Comparison of ENCODE assay signal across 27 cellular contexts in genomic region chr14:53493310-53493709, GRCh38.
A peak's percentile ranks its signal among the peaks of the same experiment; 100 is the strongest.
DNase-seq lines count a peak whose midpoint lies in the region; ATAC-seq, FAIRE-seq and TF ChIP-seq lines count a peak whose summit lies in the region.
"Had no signal": no experiment of that assay in that cellular context is flagged by ENCODE, and none has a peak within 500 bp of the region (broad histone marks: within the 10 kb centered on the region; RNA-seq: fewer than 3 reads in every experiment).

No MANE protein-coding gene starts in this region.

- H3K4me3 ChIP-seq in IMR-90 (ENCODE audit: insufficient read depth, low read depth, low read length) = no peak overlapping the region
- H3K4me3 ChIP-seq: A549; BLaER1 treated with 17β-estradiol and CSF1 and Interleukin-3, amounts not matched to agents 10 nM and 100 nM; HAP-1; K562 had no signal

- H3K56ac ChIP-seq in IMR-90 (ENCODE audit: extremely low read depth, insufficient read depth, low read length) = no peak overlapping the region

- peaks cover 5% of the 10 kb centered on the region for H3K4me1 ChIP-seq in IMR-90 (ENCODE audit: control insufficient read depth, insufficient read depth, low read length)
- H3K4me1 ChIP-seq: A549; BLaER1 treated with 17β-estradiol and CSF1 and Interleukin-3, amounts not matched to agents 10 nM and 100 nM; HAP-1 had no signal

- H3K79me1 ChIP-seq in IMR-90 (ENCODE audit: low read depth in 1 of 2, low read length in 2 of 2) = no peaks in the 10 kb centered on the region

- H2BK5ac ChIP-seq in IMR-90 (ENCODE audit: low read depth, low read length, poor library complexity, severe bottlenecking) = peak overlapping the region; percentile 31

- peak overlapping the region; percentile 45; the same call in 1 of the 2 replicates for H2BK20ac ChIP-seq in IMR-90 (ENCODE audit: low read depth, low read length)

- H4K5ac ChIP-seq in IMR-90 (ENCODE audit: low read depth, low read length) = peak overlapping the region; percentile 57

- ATAC-seq in IMR-90 (ENCODE audit: low read depth) (peak; percentile 59), HG02884 (IDR thresholded peaks at IDR 0.05; ENCODE audit: unreplicated experiment) (no peak)
- ATAC-seq: A549, HepG2, K562, Panc1 had no signal

- BruUV-seq in IMR-90 (replicated peaks; lab: Mats Ljungman, UMichigan) = no TSS peak

- peak overlapping the region; percentile 44 for H3K4me3 Mint-ChIP-seq in type B pancreatic cell
- H3K4me3 Mint-ChIP-seq: CD4-positive, alpha-beta T cell had no signal

- no peaks in the 10 kb centered on the region for H3K27me3 ChIP-seq in IMR-90 (ENCODE audit: control insufficient read depth, insufficient read depth, low read length)
- H3K27me3 ChIP-seq: BLaER1 treated with 17β-estradiol and CSF1 and Interleukin-3, amounts not matched to agents 10 nM and 100 nM had no signal

- no peak overlapping the region for H2AK9ac ChIP-seq in IMR-90 (replicated peaks; ENCODE audit: low read depth, low read length, poor library complexity)

- H4K20me1 ChIP-seq in IMR-90 (ENCODE audit: insufficient read depth, low read length) = no peaks in the 10 kb centered on the region
- H4K20me1 ChIP-seq: BLaER1 treated with 17β-estradiol and CSF1 and Interleukin-3, amounts not matched to agents 10 nM and 100 nM had no signal

- H3K27ac Mint-ChIP-seq in type B pancreatic cell = peak overlapping the region; percentile 53
- H3K27ac Mint-ChIP-seq: CD4-positive, alpha-beta T cell had no signal

- H2BK15ac ChIP-seq in IMR-90 (ENCODE audit: low read depth, low read length) = peak overlapping the region; percentile 53; the same call in 2 of the 3 replicates

- peak overlapping the region; percentile 74 for H2BK120ac ChIP-seq in IMR-90 (ENCODE audit: low read depth, low read length)

- peak overlapping the region; percentile 71; the same call in 1 of the 2 replicates for H3K14ac ChIP-seq in IMR-90 (replicated peaks; ENCODE audit: low read depth, low read length)

- H2AK5ac ChIP-seq in IMR-90 (ENCODE audit: low read depth, low read length) = no peak overlapping the region

- no peak overlapping the region for H2AFZ ChIP-seq in IMR-90 (replicated peaks; ENCODE audit: low read length, poor library complexity)

- POLR2A ChIA-PET in IMR-90 (lab: Charles Lee; ENCODE audit: unreplicated experiment) = no interaction called here

- peaks cover 4% of the 10 kb centered on the region for H3K9me3 Mint-ChIP-seq in type B pancreatic cell

- H3K27ac ChIP-seq in IMR-90 (ENCODE audit: insufficient read depth, low read length) = no peak overlapping the region; the same call in 1 of the 2 replicates
- H3K27ac ChIP-seq: A549; BLaER1 treated with 17β-estradiol and CSF1 and Interleukin-3, amounts not matched to agents 10 nM and 100 nM; HL-60; RWPE1 had no signal

- TF ChIP-seq POLR2A in IMR-90 (IDR thresholded peaks at IDR 0.05; ENCODE audit: low read depth, low read length) = no peak

- no peak overlapping the region; the same call in 1 of the 2 replicates for H4K91ac ChIP-seq in IMR-90 (ENCODE audit: insufficient read depth, low read depth, low read length)

- WGBS in IMR-90 (ENCODE audit: extremely low coverage in 2 of 2, insufficient read length in 1 of 2), 2 experiments = no CpG with 5 or more reads among the region's 2 CpGs

- no peaks in the 10 kb centered on the region for H3K27me3 Mint-ChIP-seq in type B pancreatic cell
- H3K27me3 Mint-ChIP-seq: CD4-positive, alpha-beta T cell had no signal

- H3K9ac ChIP-seq in IMR-90 (ENCODE audit: low read depth, low read length) = no peak overlapping the region
- H3K9ac ChIP-seq: BLaER1 treated with 17β-estradiol and CSF1 and Interleukin-3, amounts not matched to agents 10 nM and 100 nM had no signal

- intact Hi-C loops in IMR-90 (cut with micrococcal nuclease) = no loop called here

- no peak overlapping the region for H3K4me2 ChIP-seq in IMR-90 (ENCODE audit: low read depth, low read length)
- H3K4me2 ChIP-seq: A549; BLaER1 treated with 17β-estradiol and CSF1 and Interleukin-3, amounts not matched to agents 10 nM and 100 nM had no signal

- H3K36me3 ChIP-seq in IMR-90 (ENCODE audit: control insufficient read depth, insufficient read depth, low read length) = no peaks in the 10 kb centered on the region
- H3K36me3 ChIP-seq: BLaER1 treated with 17β-estradiol and CSF1 and Interleukin-3, amounts not matched to agents 10 nM and 100 nM; HAP-1 had no signal

- TF ChIP-seq CTCF in IMR-90 (conservative IDR thresholded peaks at IDR 0.05; ENCODE audit: low read depth, low read length) (no peak), type B pancreatic cell (conservative IDR thresholded peaks at IDR 0.05) (no peak)

- no peaks in the 10 kb centered on the region for H3K9me1 ChIP-seq in IMR-90 (ENCODE audit: insufficient read depth, low read length)

- no peak for DNase-seq in IMR-90
- DNase-seq in cerebellar cortex (ENCODE audit: low spot score) = peak; percentile 2
- peak; percentile 73 for DNase-seq in kidney glomerular epithelial cell (lab: John Stamatoyannopoulos, UW)
- no peak for DNase-seq in type B pancreatic cell (ENCODE audit: extremely low spot score, unreplicated experiment)
- DNase-seq in anterior cingulate cortex (lab: John Stamatoyannopoulos, UW) = no peak
- DNase-seq in HTR-8/SVneo (ENCODE audit: insufficient read length, low spot score) = no peak
- DNase-seq: AML-193; CD4-positive, alpha-beta T cell; EL; GDM1; GOT3; Kasumi-1; NCI-H146; NCI-H1930; NCI-H446 treated with DMSO at 0.1 percent for 48 hours; SHP77 had no signal

- CTCF ChIA-PET in IMR-90 (lab: Yijun Ruan, JAX) = no interaction called here

- H3K4ac ChIP-seq in IMR-90 (ENCODE audit: low read depth, low read length) = peak overlapping the region; percentile 40; the same call in 1 of the 2 replicates

- H3K9me3 ChIP-seq in IMR-90 (ENCODE audit: control insufficient read depth, insufficient read depth, low read length) = no peaks in the 10 kb centered on the region
- H3K9me3 ChIP-seq: A549; BLaER1 treated with 17β-estradiol and CSF1 and Interleukin-3, amounts not matched to agents 10 nM and 100 nM; HAP-1 had no signal

- in situ Hi-C loops in IMR-90 (cut with MboI; ENCODE audit: low sequenced_read_pairs) = no loop called here

- FAIRE-seq in HTR-8/SVneo (lab: Jason Lieb, UNC) = no peak
- FAIRE-seq: A549, D721Med, GM12891, HepG2, K562 had no signal

- H3K4me1 Mint-ChIP-seq in type B pancreatic cell (ENCODE audit: unreplicated experiment) = peaks cover 16% of the 10 kb centered on the region

- peak overlapping the region in 1 of 2 experiments; percentile 77; a peak in 3 of 4 replicates for H4K8ac ChIP-seq in IMR-90 (ENCODE audit: low read depth in 2 of 2, low read length in 2 of 2)

- no peak overlapping the region for H3K23ac ChIP-seq in IMR-90 (ENCODE audit: low read depth, low read length)

- no peaks in the 10 kb centered on the region for H3K36me3 Mint-ChIP-seq in type B pancreatic cell

- dilution Hi-C loops in IMR-90 (cut with HindIII; ENCODE audit: low sequenced_read_pairs, unreplicated experiment) = no loop called here

- TF ChIP-seq RAD21 in IMR-90 (IDR thresholded peaks at IDR 0.05; ENCODE audit: low read length) = no peak

- peak overlapping the region; percentile 93 for H3K18ac ChIP-seq in IMR-90 (ENCODE audit: low read depth, low read length)

TF ChIP-seq in IMR-90, 13 proteins besides CTCF, POLR2A, EP300 and RAD21:
- no peak for TF ChIP-seq CHD1 (IDR thresholded peaks at IDR 0.05; ENCODE audit: low read depth, low read length)
- TF ChIP-seq ELK1 (IDR thresholded peaks at IDR 0.05; ENCODE audit: borderline replicate concordance, low read depth, low read length) = no peak
- no peak for TF ChIP-seq MAFK (IDR thresholded peaks at IDR 0.05; ENCODE audit: low read depth, low read length)
- TF ChIP-seq CEBPB (IDR thresholded peaks at IDR 0.05; ENCODE audit: low read depth, low read length) = no peak
- TF ChIP-seq BHLHE40 (IDR thresholded peaks at IDR 0.05; ENCODE audit: low read depth, low read length) = no peak
- no peak for TF ChIP-seq MAZ (IDR thresholded peaks at IDR 0.05; ENCODE audit: borderline replicate concordance, low read depth, low read length)
- TF ChIP-seq USF2 (IDR thresholded peaks at IDR 0.05; ENCODE audit: low read depth, low read length) = no peak
- no peak for TF ChIP-seq RCOR1 (IDR thresholded peaks at IDR 0.05; ENCODE audit: insufficient replicate concordance, low read length)
- no peak for TF ChIP-seq SMC3 (IDR thresholded peaks at IDR 0.05; ENCODE audit: low read depth, low read length)
- no peak for TF ChIP-seq NFE2L2 (IDR thresholded peaks at IDR 0.05; ENCODE audit: low read depth, low read length)
- no peak for TF ChIP-seq MXI1 (IDR thresholded peaks at IDR 0.05; ENCODE audit: borderline replicate concordance, low read depth, low read length)
- TF ChIP-seq FOS (IDR thresholded peaks at IDR 0.05; ENCODE audit: low read depth, low read length) = no peak
- TF ChIP-seq RFX5 (IDR thresholded peaks at IDR 0.05; ENCODE audit: low read depth, low read length) = no peak
TF ChIP-seq in IMR-90: peak in this region for 0.

Comparison
In these comparisons a context has a peak if more than half of its experiments do, and no peak if none do; other contexts are left out.
1. DNase-seq: peak in cerebellar cortex (single experiment) and kidney glomerular epithelial cell (single experiment); none in IMR-90 (single experiment), type B pancreatic cell (single experiment), anterior cingulate cortex (0 of 58) and HTR-8/SVneo (single experiment).